Comparison of ENCODE assay signal across 8 cellular contexts in genomic region chr6:109453594-109454482, GRCh38. TPM values are rescaled to one million over a fixed set of nuclear protein-coding genes. Genes with fewer than 3 reads are reported as not detected.
DNase-seq lines count a peak whose midpoint lies in the region; ATAC-seq, FAIRE-seq and TF ChIP-seq lines count a peak whose summit lies in the region.

No MANE protein-coding gene starts in this region.

- H3K36me3 ChIP-seq in HepG2 (replicated peaks in 1 of 2; ENCODE audit: control insufficient read depth in 1 of 2, insufficient read depth in 2 of 2, low read length in 2 of 2) (no peaks in the 10 kb centered on the region; a peak in 1 of 5 replicates), right lobe of liver (no peaks in the 10 kb centered on the region), iPS-15b (ENCODE audit: control insufficient read depth, insufficient read depth, low read length) (peaks cover 34% of the 10 kb centered on the region)

- no peak overlapping the region for H2AFZ ChIP-seq in HepG2 (ENCODE audit: low read length)

- peaks cover 23% of the 10 kb centered on the region for H3K4me1 Mint-ChIP-seq in type B pancreatic cell (ENCODE audit: unreplicated experiment)

- peak overlapping the region; percentile 78 for H3K4me2 ChIP-seq in HepG2 (ENCODE audit: low read depth, low read length)

- no peaks in the 10 kb centered on the region for H3K9me3 ChIP-seq in HepG2 (ENCODE audit: low read length)
- H3K9me3 ChIP-seq in right lobe of liver, result no peaks in the 10 kb centered on the region
- H3K9me3 ChIP-seq in iPS-15b (ENCODE audit: control insufficient read depth, insufficient read depth, low read length), result no peaks in the 10 kb centered on the region

- in situ Hi-C loops in HepG2 (cut with HindIII; ENCODE audit: extremely low pct_ligation_motif_present, low pct_unique_long_range_greater_than_20kb), result no loop called here

- TF ChIP-seq CTCF in HepG2 (CRISPR knock-in tag; IDR thresholded peaks at IDR 0.05) (no peak), right lobe of liver (IDR thresholded peaks at IDR 0.05) (no peak), WI38 (IDR thresholded peaks at IDR 0.05; ENCODE audit: low read depth, low read length) (no peak), type B pancreatic cell (conservative IDR thresholded peaks at IDR 0.05) (no peak)

- no peak overlapping the region for H3K9ac ChIP-seq in HepG2 (ENCODE audit: insufficient read depth, low read depth, low read length)
- peak overlapping the region; percentile 41 for H3K9ac ChIP-seq in iPS-15b (ENCODE audit: low read depth, low read length)

- TF ChIP-seq EP300 in HepG2 (IDR thresholded peaks at IDR 0.05; ENCODE audit: low read depth in 2 of 2, low read length in 2 of 2) (no peak), HepG2 (CRISPR knock-in tag; IDR thresholded peaks at IDR 0.05; ENCODE audit: borderline replicate concordance) (no peak)

- H4K20me1 ChIP-seq in HepG2 (ENCODE audit: insufficient read depth, low read length), result no peaks in the 10 kb centered on the region

- POLR2A ChIA-PET in HepG2 (lab: Yijun Ruan, JAX), result interaction anchor here (5.4 kb wide), 1 partner anchor 13 kb away, joined by 22 read pairs; the partner anchor contains the start of genes PPIL6 and SMPD2

- 99% methylated on average over 20 of the region's 27 CpGs for WGBS in HepG2 (ENCODE audit: low lambda C conversion rate)
- WGBS in right lobe of liver (ENCODE audit: insufficient coverage, low coverage, low lambda C conversion rate, missing lambda C conversion rate), result 75% methylated on average over 10 of the region's 27 CpGs

- intact Hi-C loops in HepG2 (cut with micrococcal nuclease; ENCODE audit: unreplicated experiment) (no loop called here), right lobe of liver (cut with DNase I) (no loop called here)

- H3K27ac Mint-ChIP-seq in type B pancreatic cell, result no peak overlapping the region

- H3K9me3 Mint-ChIP-seq in type B pancreatic cell, result no peaks in the 10 kb centered on the region

- FAIRE-seq in HepG2 (lab: Jason Lieb, UNC), result no peak

- BruUV-seq in HepG2 (replicated peaks; lab: Mats Ljungman, UMichigan), result no TSS peak

- H3K36me3 Mint-ChIP-seq in type B pancreatic cell, result peaks cover 3% of the 10 kb centered on the region

- H3K4me3 ChIP-seq in HepG2 (replicated peaks in 1 of 3; ENCODE audit: insufficient read depth in 1 of 3, low read depth in 2 of 3, low read length in 3 of 3) (0 out of 6 replicates have a peak overlapping the region, but pooled peaks of 1 of the 3 experiments have one; percentile 92), right lobe of liver (peak overlapping the region in 1 of 3 donors; percentile 59), WI38 (ENCODE audit: low read depth, low read length) (peak overlapping the region; percentile 90), iPS-15b (ENCODE audit: low read depth, low read length) (peak overlapping the region; percentile 94)

- H3K4me1 ChIP-seq in HepG2 (ENCODE audit: insufficient read depth, low read length) (peaks cover 20% of the 10 kb centered on the region), right lobe of liver (peaks cover 0 to 12% (median 3%) of the 10 kb centered on the region in 4 donors), iPS-15b (ENCODE audit: control insufficient read depth, insufficient read depth, low read length) (peaks cover 20% of the 10 kb centered on the region)

- DNase-seq in HepG2 (ENCODE audit: low spot score) (no peak), right lobe of liver (no peak), type B pancreatic cell (ENCODE audit: extremely low spot score, unreplicated experiment) (no peak), NCI-H2081 (lab: John Stamatoyannopoulos, UW) (no peak)

- no peak for TF ChIP-seq RAD21 in HepG2 (CRISPR knock-in tag; IDR thresholded peaks at IDR 0.05)

- no peaks in the 10 kb centered on the region for H3K79me2 ChIP-seq in HepG2 (ENCODE audit: insufficient read depth, low read length)

- CTCF ChIA-PET in HepG2 (lab: Yijun Ruan, JAX; ENCODE audit: low intra/inter-chr PET ratio, low total read pairs), result no interaction called here

- no peak for TF ChIP-seq POLR2A in HepG2 (IDR thresholded peaks at IDR 0.05; ENCODE audit: insufficient read depth in 1 of 2, low read depth in 2 of 2, low read length in 2 of 2)
- no peak for TF ChIP-seq POLR2A in right lobe of liver (IDR thresholded peaks at IDR 0.05)

- ATAC-seq in HepG2 (no peak), right lobe of liver (no peak), HG03571 (IDR thresholded peaks at IDR 0.05; ENCODE audit: unreplicated experiment) (no peak), HG02642 (IDR thresholded peaks at IDR 0.05; ENCODE audit: poor library complexity, unreplicated experiment) (no peak)

- no peaks in the 10 kb centered on the region for H3K27me3 Mint-ChIP-seq in type B pancreatic cell

- no peaks in the 10 kb centered on the region for H3K27me3 ChIP-seq in HepG2 (ENCODE audit: control insufficient read depth in 1 of 2, insufficient read depth in 2 of 2, low read length in 2 of 2)
- peaks cover 0 to 4% of the 10 kb centered on the region in 2 donors for H3K27me3 ChIP-seq in right lobe of liver
- no peaks in the 10 kb centered on the region for H3K27me3 ChIP-seq in iPS-15b (ENCODE audit: control insufficient read depth, insufficient read depth, low read length)

- H3K4me3 Mint-ChIP-seq in type B pancreatic cell, result peak overlapping the region; percentile 77

- H3K27ac ChIP-seq in HepG2 (ENCODE audit: extremely low read length, insufficient read depth, low read length) (no peak overlapping the region), right lobe of liver (peak overlapping the region in 1 of 3 donors; percentile 63)

RNA-seq across cellular contexts. Expression of gene MICAL1, which starts 1.7 kb away (rescaled TPM):
- total RNA-seq in HepG2 (2016; rRNA removed; fragmentation: Illumina TruSeq; extraction: Trizol) (1.9 and 6.9 TPM in 2 replicates), right lobe of liver (10 to 100 TPM in 2 of 6 experiments, 1 to 10 TPM in 4; 1.4 to 11.7 (median 5.2) TPM), type B pancreatic cell (ENCODE audit: low replicate concordance) (27.7 and 49.7 TPM in 2 replicates)
- 1.1 and 2.9 TPM in 2 replicates for total RNA-seq in HepG2 (2016; cell fraction: cytosol; rRNA removed; fragmentation: Illumina TruSeq; extraction: Trizol; ENCODE audit: low read depth)
- 2.2 and 7.5 TPM in 2 replicates for total RNA-seq in HepG2 (2016; cell fraction: insoluble cytoplasmic fraction; rRNA removed; fragmentation: Illumina TruSeq; extraction: Trizol)
- total RNA-seq in HepG2 (2016; cell fraction: membrane; rRNA removed; fragmentation: Illumina TruSeq; extraction: Trizol), result 0.87 and 1.4 TPM in 2 replicates
- total RNA-seq in HepG2 (2016; cell fraction: nucleus; rRNA removed; fragmentation: Illumina TruSeq; extraction: Trizol), result 10.6 and 12.0 TPM in 2 replicates
- polyA plus RNA-seq in HepG2 (2011; rRNA removed), result 39.0 and 48.0 TPM in 2 replicates
- polyA plus RNA-seq in HepG2 (2011; cell fraction: cytosol; rRNA removed), result 6.7 and 9.8 TPM in 2 replicates
- polyA plus RNA-seq in HepG2 (2011; cell fraction: nucleus; rRNA removed), result 432 and 521 TPM in 2 replicates
- polyA plus RNA-seq in HepG2 (2012), result 10.5 and 18.1 TPM in 2 replicates
- 0.25 and 0.36 TPM in 2 replicates for polyA plus RNA-seq in HepG2 (2016; cell fraction: cytosol; fragmentation: Illumina TruSeq; extraction: Trizol; ENCODE audit: low read depth)
- polyA plus RNA-seq in HepG2 (2016; cell fraction: insoluble cytoplasmic fraction; fragmentation: Illumina TruSeq; extraction: Trizol; ENCODE audit: low read depth), result 2.0 and 2.3 TPM in 2 replicates
- polyA plus RNA-seq in HepG2 (2016; cell fraction: membrane; fragmentation: Illumina TruSeq; extraction: Trizol; ENCODE audit: low read depth), result 0.81 and 0.95 TPM in 2 replicates
- 40.3 and 54.1 TPM in 2 replicates for polyA plus RNA-seq in HepG2 (2016; cell fraction: nucleus; fragmentation: Illumina TruSeq; extraction: Trizol; ENCODE audit: insufficient read depth, low read depth)
- 6.9 and 18.4 TPM in 2 replicates for polyA minus RNA-seq in HepG2 (2011; rRNA and poly(A)+ RNA removed; ENCODE audit: low replicate concordance)
- polyA minus RNA-seq in HepG2 (2011; cell fraction: cytosol; rRNA and poly(A)+ RNA removed), result 4.7 and 5.5 TPM in 2 replicates
- 36.2 and 38.4 TPM in 2 replicates for polyA minus RNA-seq in HepG2 (2011; cell fraction: nucleus; rRNA and poly(A)+ RNA removed)

RNA-seq across cellular contexts. Expression of gene SMPD2, which starts 13.3 kb away (rescaled TPM):
- 6.7 and 10.6 TPM in 2 replicates for total RNA-seq in HepG2 (2016; rRNA removed; fragmentation: Illumina TruSeq; extraction: Trizol)
- 4.6 and 5.2 TPM in 2 replicates for total RNA-seq in HepG2 (2016; cell fraction: cytosol; rRNA removed; fragmentation: Illumina TruSeq; extraction: Trizol; ENCODE audit: low read depth)
- 7.4 and 12.3 TPM in 2 replicates for total RNA-seq in HepG2 (2016; cell fraction: insoluble cytoplasmic fraction; rRNA removed; fragmentation: Illumina TruSeq; extraction: Trizol)
- 8.5 and 8.7 TPM in 2 replicates for total RNA-seq in HepG2 (2016; cell fraction: membrane; rRNA removed; fragmentation: Illumina TruSeq; extraction: Trizol)
- 12.1 and 13.9 TPM in 2 replicates for total RNA-seq in HepG2 (2016; cell fraction: nucleus; rRNA removed; fragmentation: Illumina TruSeq; extraction: Trizol)
- polyA plus RNA-seq in HepG2 (2011; rRNA removed), result 5.9 and 6.9 TPM in 2 replicates
- 5.0 and 5.8 TPM in 2 replicates for polyA plus RNA-seq in HepG2 (2011; cell fraction: cytosol; rRNA removed)
- 15.0 and 17.9 TPM in 2 replicates for polyA plus RNA-seq in HepG2 (2011; cell fraction: nucleus; rRNA removed)
- polyA plus RNA-seq in HepG2 (2012), result 2.4 and 4.1 TPM in 2 replicates
- 5.7 and 6.5 TPM in 2 replicates for polyA plus RNA-seq in HepG2 (2016; cell fraction: cytosol; fragmentation: Illumina TruSeq; extraction: Trizol; ENCODE audit: low read depth)
- 7.1 and 7.3 TPM in 2 replicates for polyA plus RNA-seq in HepG2 (2016; cell fraction: insoluble cytoplasmic fraction; fragmentation: Illumina TruSeq; extraction: Trizol; ENCODE audit: low read depth)
- 5.9 and 8.0 TPM in 2 replicates for polyA plus RNA-seq in HepG2 (2016; cell fraction: membrane; fragmentation: Illumina TruSeq; extraction: Trizol; ENCODE audit: low read depth)
- 13.1 and 18.5 TPM in 2 replicates for polyA plus RNA-seq in HepG2 (2016; cell fraction: nucleus; fragmentation: Illumina TruSeq; extraction: Trizol; ENCODE audit: insufficient read depth, low read depth)
- 8.7 and 50.0 TPM in 2 replicates for polyA minus RNA-seq in HepG2 (2011; rRNA and poly(A)+ RNA removed; ENCODE audit: low replicate concordance)
- polyA minus RNA-seq in HepG2 (2011; cell fraction: cytosol; rRNA and poly(A)+ RNA removed), result 1.8 and 3.3 TPM in 2 replicates
- polyA minus RNA-seq in HepG2 (2011; cell fraction: nucleus; rRNA and poly(A)+ RNA removed), result 15.7 and 21.8 TPM in 2 replicates
- total RNA-seq in right lobe of liver, result 1 to 10 TPM; 3.2 to 7.7 (median 4.0) TPM
- total RNA-seq in type B pancreatic cell (ENCODE audit: low replicate concordance), result 13.7 and 23.5 TPM in 2 replicates

RNA-seq across cellular contexts. Expression of gene PPIL6, which starts 13.4 kb away (rescaled TPM):
- total RNA-seq in HepG2 (2016; rRNA removed; fragmentation: Illumina TruSeq; extraction: Trizol) (0.22 TPM in 1 of 2 replicates, not detected in the other), right lobe of liver (under 1 TPM in 4 of 6 experiments, not detected in 2; 0.12 to 0.42 (median 0.33) TPM), type B pancreatic cell (ENCODE audit: low replicate concordance) (3.4 and 6.1 TPM in 2 replicates)
- total RNA-seq in HepG2 (2016; cell fraction: cytosol; rRNA removed; fragmentation: Illumina TruSeq; extraction: Trizol; ENCODE audit: low read depth), result not detected in 2 replicates
- 0.16 and 0.48 TPM in 2 replicates for total RNA-seq in HepG2 (2016; cell fraction: insoluble cytoplasmic fraction; rRNA removed; fragmentation: Illumina TruSeq; extraction: Trizol)
- total RNA-seq in HepG2 (2016; cell fraction: membrane; rRNA removed; fragmentation: Illumina TruSeq; extraction: Trizol), result 0.19 TPM in 1 of 2 replicates, not detected in the other
- not detected in 2 replicates for total RNA-seq in HepG2 (2016; cell fraction: nucleus; rRNA removed; fragmentation: Illumina TruSeq; extraction: Trizol)
- 0.01 and 0.46 TPM in 2 replicates for polyA plus RNA-seq in HepG2 (2011; rRNA removed)
- 0.05 and 0.12 TPM in 2 replicates for polyA plus RNA-seq in HepG2 (2011; cell fraction: cytosol; rRNA removed)
- not detected in 2 replicates for polyA plus RNA-seq in HepG2 (2011; cell fraction: nucleus; rRNA removed)
- 0.11 TPM in 1 of 2 replicates, not detected in the other for polyA plus RNA-seq in HepG2 (2012)
- polyA plus RNA-seq in HepG2 (2016; cell fraction: cytosol; fragmentation: Illumina TruSeq; extraction: Trizol; ENCODE audit: low read depth), result 0.31 TPM in 1 of 2 replicates, not detected in the other
- polyA plus RNA-seq in HepG2 (2016; cell fraction: insoluble cytoplasmic fraction; fragmentation: Illumina TruSeq; extraction: Trizol; ENCODE audit: low read depth), result not detected in 2 replicates
- 0.13 TPM in 1 of 2 replicates, not detected in the other for polyA plus RNA-seq in HepG2 (2016; cell fraction: membrane; fragmentation: Illumina TruSeq; extraction: Trizol; ENCODE audit: low read depth)
- not detected in 2 replicates for polyA plus RNA-seq in HepG2 (2016; cell fraction: nucleus; fragmentation: Illumina TruSeq; extraction: Trizol; ENCODE audit: insufficient read depth, low read depth)
- polyA minus RNA-seq in HepG2 (2011; rRNA and poly(A)+ RNA removed; ENCODE audit: low replicate concordance), result 0.87 TPM in 1 of 2 replicates, not detected in the other
- polyA minus RNA-seq in HepG2 (2011; cell fraction: cytosol; rRNA and poly(A)+ RNA removed), result not detected in 2 replicates
- not detected in 2 replicates for polyA minus RNA-seq in HepG2 (2011; cell fraction: nucleus; rRNA and poly(A)+ RNA removed)

RNA-seq across cellular contexts. Expression of gene ZBTB24, which starts 29.2 kb away (rescaled TPM):
- total RNA-seq in HepG2 (2016; rRNA removed; fragmentation: Illumina TruSeq; extraction: Trizol) (6.2 and 8.7 TPM in 2 replicates), right lobe of liver (1 to 10 TPM; 2.4 to 3.6 (median 2.7) TPM), type B pancreatic cell (ENCODE audit: low replicate concordance) (7.7 and 10.6 TPM in 2 replicates)
- total RNA-seq in HepG2 (2016; cell fraction: cytosol; rRNA removed; fragmentation: Illumina TruSeq; extraction: Trizol; ENCODE audit: low read depth), result 1.1 and 1.2 TPM in 2 replicates
- 6.7 and 8.3 TPM in 2 replicates for total RNA-seq in HepG2 (2016; cell fraction: insoluble cytoplasmic fraction; rRNA removed; fragmentation: Illumina TruSeq; extraction: Trizol)
- total RNA-seq in HepG2 (2016; cell fraction: membrane; rRNA removed; fragmentation: Illumina TruSeq; extraction: Trizol), result 4.0 and 4.6 TPM in 2 replicates
- total RNA-seq in HepG2 (2016; cell fraction: nucleus; rRNA removed; fragmentation: Illumina TruSeq; extraction: Trizol), result 5.4 and 5.8 TPM in 2 replicates
- polyA plus RNA-seq in HepG2 (2011; rRNA removed), result 1.5 and 1.6 TPM in 2 replicates
- polyA plus RNA-seq in HepG2 (2011; cell fraction: cytosol; rRNA removed), result 1.0 and 1.4 TPM in 2 replicates
- 1.5 and 1.7 TPM in 2 replicates for polyA plus RNA-seq in HepG2 (2011; cell fraction: nucleus; rRNA removed)
- 2.3 and 2.8 TPM in 2 replicates for polyA plus RNA-seq in HepG2 (2012)
- polyA plus RNA-seq in HepG2 (2016; cell fraction: cytosol; fragmentation: Illumina TruSeq; extraction: Trizol; ENCODE audit: low read depth), result 0.88 and 0.89 TPM in 2 replicates
- polyA plus RNA-seq in HepG2 (2016; cell fraction: insoluble cytoplasmic fraction; fragmentation: Illumina TruSeq; extraction: Trizol; ENCODE audit: low read depth), result 6.1 and 6.3 TPM in 2 replicates
- polyA plus RNA-seq in HepG2 (2016; cell fraction: membrane; fragmentation: Illumina TruSeq; extraction: Trizol; ENCODE audit: low read depth), result 1.9 and 2.0 TPM in 2 replicates
- polyA plus RNA-seq in HepG2 (2016; cell fraction: nucleus; fragmentation: Illumina TruSeq; extraction: Trizol; ENCODE audit: insufficient read depth, low read depth), result 7.1 and 7.4 TPM in 2 replicates
- polyA minus RNA-seq in HepG2 (2011; rRNA and poly(A)+ RNA removed; ENCODE audit: low replicate concordance), result 1.3 and 9.1 TPM in 2 replicates
- polyA minus RNA-seq in HepG2 (2011; cell fraction: cytosol; rRNA and poly(A)+ RNA removed), result 2.5 and 3.1 TPM in 2 replicates
- 4.1 and 4.4 TPM in 2 replicates for polyA minus RNA-seq in HepG2 (2011; cell fraction: nucleus; rRNA and poly(A)+ RNA removed)
